In genomic region chr15:62607643-62608042, GRCh38 we compare ENCODE assay signal across 11 cellular contexts.
A peak's percentile ranks its signal among the peaks of the same experiment; 100 is the strongest.
DNase-seq lines count a peak whose midpoint lies in the region; ATAC-seq and TF ChIP-seq lines count a peak whose summit lies in the region.
"Had no signal": no experiment of that assay in that cellular context is flagged by ENCODE, and none has a peak within 500 bp of the region (broad histone marks: within the 10 kb centered on the region; RNA-seq: fewer than 3 reads in every experiment).

No MANE protein-coding gene starts in this region.

- no peaks in the 10 kb centered on the region for H3K79me2 ChIP-seq in HCT116 (ENCODE audit: insufficient read depth, low read length)

- H3K4me3 ChIP-seq in HCT116 (replicated peaks in 1 of 2; ENCODE audit: low read depth in 1 of 2, low read length in 2 of 2) (no peak overlapping the region), SJSA1 (no peak overlapping the region), fibroblast of mammary gland (ENCODE audit: control insufficient read depth, low read depth, low read length) (no peak overlapping the region), skeletal muscle satellite cell (ENCODE audit: low read length) (no peak overlapping the region), mucosa of descending colon (no peak overlapping the region)
- H3K4me3 ChIP-seq: SJCRH30 had no signal

- CTCF ChIA-PET in HCT116 (lab: Charles Lee) = no interaction called here

- RAD21 ChIA-PET in HCT116 (lab: Charles Lee; ENCODE audit: low non-redundant PET in 1 of 2, low total read pairs in 2 of 2, uncharacterized antibody in 2 of 2, unreplicated experiment in 2 of 2) = no interaction called here

- H2AFZ ChIP-seq in HCT116 (ENCODE audit: low read depth, low read length, poor library complexity, severe bottlenecking) = no peak overlapping the region

- peak overlapping the region; percentile 40; the same call in 1 of the 2 replicates for H3K4me2 ChIP-seq in HCT116 (ENCODE audit: low read length)
- peak overlapping the region; percentile 14 for H3K4me2 ChIP-seq in skeletal muscle satellite cell (ENCODE audit: low read length)

- no peak for TF ChIP-seq POLR2A in HCT116 (IDR thresholded peaks at IDR 0.05; ENCODE audit: borderline replicate concordance, extremely low read depth, insufficient read depth, insufficient read length)

- BruUV-seq in HCT116 (replicated peaks; lab: Mats Ljungman, UMichigan) = no TSS peak

- H3K27me3 ChIP-seq in HCT116 (ENCODE audit: insufficient read depth, low read length) = no peaks in the 10 kb centered on the region
- no peaks in the 10 kb centered on the region for H3K27me3 ChIP-seq in SJSA1 (replicated peaks)
- H3K27me3 ChIP-seq in skeletal muscle satellite cell (ENCODE audit: control insufficient read depth, insufficient read depth, low read length) = no peaks in the 10 kb centered on the region
- H3K27me3 ChIP-seq: SJCRH30 had no signal

- H3K9ac ChIP-seq in HCT116 (ENCODE audit: low read length) (no peak overlapping the region), skeletal muscle satellite cell (ENCODE audit: low read depth, low read length) (no peak overlapping the region)

- no peaks in the 10 kb centered on the region for H4K20me1 ChIP-seq in HCT116 (ENCODE audit: insufficient read depth)

- DNase-seq in HCT116 (ENCODE audit: low read depth, low spot score) = no peak
- DNase-seq in SJSA1 (ENCODE audit: low read depth in 1 of 2, low spot score in 2 of 2) = no peak
- DNase-seq in fibroblast of mammary gland (ENCODE audit: low read depth) = peak; percentile 69
- no peak for DNase-seq in LoVo (ENCODE audit: low spot score)
- no peak for DNase-seq in SIG-M5 (lab: John Stamatoyannopoulos, UW)
- no peak for DNase-seq in mucosa of descending colon
- DNase-seq: activated naive CD4-positive, alpha-beta T cell treated with Interleukin-2 at 50 U/mL for 16 hours; CD4-positive, alpha-beta T cell; NCI-H1092 treated with DMSO at 0.1 percent for 48 hours had no signal

- no peaks in the 10 kb centered on the region for H3K9me3 ChIP-seq in HCT116 (ENCODE audit: control insufficient read depth in 1 of 2, insufficient read depth in 1 of 2, low read depth in 1 of 2, low read length in 2 of 2)
- peaks cover 7% of the 10 kb centered on the region for H3K9me3 ChIP-seq in SJSA1 (replicated peaks)
- H3K9me3 ChIP-seq in skeletal muscle satellite cell (replicated peaks; ENCODE audit: low read length) = no peaks in the 10 kb centered on the region
- no peaks in the 10 kb centered on the region for H3K9me3 ChIP-seq in mucosa of descending colon
- H3K9me3 ChIP-seq: SJCRH30 had no signal

- ATAC-seq in HCT116 (no peak), mucosa of descending colon (no peak)

- H3K36me3 ChIP-seq in HCT116 (ENCODE audit: control insufficient read depth in 1 of 2, insufficient read depth in 2 of 2, low read length in 2 of 2) (no peaks in the 10 kb centered on the region), SJSA1 (peaks cover 4% of the 10 kb centered on the region; the same call in 1 of the 2 replicates), skeletal muscle satellite cell (ENCODE audit: insufficient read depth, low read length) (no peaks in the 10 kb centered on the region), mucosa of descending colon (ENCODE audit: low read depth) (no peaks in the 10 kb centered on the region)
- H3K36me3 ChIP-seq: SJCRH30 had no signal

- intact Hi-C loops in HCT116 (cut with micrococcal nuclease) (no loop called here), mucosa of descending colon (cut with DNase I, micrococcal nuclease) (no loop called here)

- TF ChIP-seq CTCF in HCT116 (IDR thresholded peaks at IDR 0.05 in 2 of 3, conservative IDR thresholded peaks at IDR 0.05 in 1 of 3; ENCODE audit: borderline replicate concordance in 1 of 3, insufficient read depth in 1 of 3, low read depth in 2 of 3, low read length in 2 of 3) (no peak), fibroblast of mammary gland (conservative IDR thresholded peaks at IDR 0.05; ENCODE audit: control insufficient read depth, insufficient read depth, low read depth, low read length) (no peak), mucosa of descending colon (IDR thresholded peaks at IDR 0.05) (no peak)

- TF ChIP-seq RAD21 in HCT116 (IDR thresholded peaks at IDR 0.05; ENCODE audit: low read depth) = no peak

- H3K4me1 ChIP-seq in HCT116 (ENCODE audit: control insufficient read depth in 1 of 2, insufficient read depth in 2 of 2, low read length in 2 of 2) (peaks cover 5 to 28% of the 10 kb centered on the region in 2 experiments; a peak in 3 of 4 replicates), SJSA1 (replicated peaks) (peaks cover 31% of the 10 kb centered on the region), skeletal muscle satellite cell (ENCODE audit: control insufficient read depth, insufficient read depth, low read length) (peaks cover 34% of the 10 kb centered on the region), mucosa of descending colon (ENCODE audit: low read depth) (peaks cover 13% of the 10 kb centered on the region)

- POLR2A ChIA-PET in HCT116 (lab: Charles Lee) = no interaction called here

- H3K27ac ChIP-seq in HCT116 (ENCODE audit: low read depth, low read length) = no peak overlapping the region
- H3K27ac ChIP-seq in SJSA1 = peak overlapping the region; percentile 69

- H3K9me2 ChIP-seq in HCT116 (ENCODE audit: insufficient read depth) = no peaks in the 10 kb centered on the region

TF ChIP-seq in HCT116, 20 proteins besides CTCF, POLR2A, EP300 and RAD21:
- TF ChIP-seq EGR1 (IDR thresholded peaks at IDR 0.05; ENCODE audit: low read depth) (no peak), ZFX (IDR thresholded peaks at IDR 0.05) (no peak), JUND (IDR thresholded peaks at IDR 0.05) (no peak), TCF7L2 (IDR thresholded peaks at IDR 0.05; ENCODE audit: borderline replicate concordance, extremely low read depth, insufficient read depth, insufficient read length) (no peak), ATF3 (IDR thresholded peaks at IDR 0.05) (no peak), CEBPB (IDR thresholded peaks at IDR 0.05; ENCODE audit: low read depth) (no peak), SP1 (IDR thresholded peaks at IDR 0.05; ENCODE audit: low read depth) (no peak), CBX3 (IDR thresholded peaks at IDR 0.05; ENCODE audit: low read depth) (no peak), FOSL1 (IDR thresholded peaks at IDR 0.05; ENCODE audit: low read depth) (no peak), EZH2phosphoT487 (IDR thresholded peaks at IDR 0.05; ENCODE audit: borderline replicate concordance) (no peak), SIN3A (IDR thresholded peaks at IDR 0.05; ENCODE audit: low read depth) (no peak), ELF1 (IDR thresholded peaks at IDR 0.05; ENCODE audit: borderline replicate concordance, low read depth) (no peak), YY1 (IDR thresholded peaks at IDR 0.05; ENCODE audit: extremely low read depth, insufficient replicate concordance, low read depth, low read length) (no peak), SRF (IDR thresholded peaks at IDR 0.05; ENCODE audit: low read depth) (no peak)
- TF ChIP-seq, protein P1, sequence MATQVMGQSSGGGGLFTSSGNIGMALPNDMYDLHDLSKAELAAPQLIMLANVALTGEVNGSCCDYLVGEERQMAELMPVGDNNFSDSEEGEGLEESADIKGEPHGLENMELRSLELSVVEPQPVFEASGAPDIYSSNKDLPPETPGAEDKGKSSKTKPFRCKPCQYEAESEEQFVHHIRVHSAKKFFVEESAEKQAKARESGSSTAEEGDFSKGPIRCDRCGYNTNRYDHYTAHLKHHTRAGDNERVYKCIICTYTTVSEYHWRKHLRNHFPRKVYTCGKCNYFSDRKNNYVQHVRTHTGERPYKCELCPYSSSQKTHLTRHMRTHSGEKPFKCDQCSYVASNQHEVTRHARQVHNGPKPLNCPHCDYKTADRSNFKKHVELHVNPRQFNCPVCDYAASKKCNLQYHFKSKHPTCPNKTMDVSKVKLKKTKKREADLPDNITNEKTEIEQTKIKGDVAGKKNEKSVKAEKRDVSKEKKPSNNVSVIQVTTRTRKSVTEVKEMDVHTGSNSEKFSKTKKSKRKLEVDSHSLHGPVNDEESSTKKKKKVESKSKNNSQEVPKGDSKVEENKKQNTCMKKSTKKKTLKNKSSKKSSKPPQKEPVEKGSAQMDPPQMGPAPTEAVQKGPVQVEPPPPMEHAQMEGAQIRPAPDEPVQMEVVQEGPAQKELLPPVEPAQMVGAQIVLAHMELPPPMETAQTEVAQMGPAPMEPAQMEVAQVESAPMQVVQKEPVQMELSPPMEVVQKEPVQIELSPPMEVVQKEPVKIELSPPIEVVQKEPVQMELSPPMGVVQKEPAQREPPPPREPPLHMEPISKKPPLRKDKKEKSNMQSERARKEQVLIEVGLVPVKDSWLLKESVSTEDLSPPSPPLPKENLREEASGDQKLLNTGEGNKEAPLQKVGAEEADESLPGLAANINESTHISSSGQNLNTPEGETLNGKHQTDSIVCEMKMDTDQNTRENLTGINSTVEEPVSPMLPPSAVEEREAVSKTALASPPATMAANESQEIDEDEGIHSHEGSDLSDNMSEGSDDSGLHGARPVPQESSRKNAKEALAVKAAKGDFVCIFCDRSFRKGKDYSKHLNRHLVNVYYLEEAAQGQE (IDR thresholded peaks at IDR 0.05; ENCODE audit: low read depth) = no peak
